ENCODE assay signal across 29 cellular contexts in genomic region chr4:47050986-47051725, GRCh38. TPM values are rescaled to one million over a fixed set of nuclear protein-coding genes. Genes with fewer than 3 reads are reported as not detected.
DNase-seq lines count a peak whose midpoint lies in the region; ATAC-seq and TF ChIP-seq lines count a peak whose summit lies in the region.
"Had no signal": no experiment of that assay in that cellular context is flagged by ENCODE, and none has a peak within 500 bp of the region (broad histone marks: within the 10 kb centered on the region; RNA-seq: fewer than 3 reads in every experiment).

No MANE protein-coding gene starts in this region.

- no peak overlapping the region for H3K9ac ChIP-seq in HUES6 (ENCODE audit: low read length)
- H3K9ac ChIP-seq: KMS-11 had no signal

- H3K4me2 ChIP-seq in hepatocyte: no peak overlapping the region
- H3K4me2 ChIP-seq: KMS-11 had no signal

- H3K9me3 ChIP-seq in HUES6 (ENCODE audit: control insufficient read depth, insufficient read depth, low read depth, low read length): no peaks in the 10 kb centered on the region
- H3K9me3 ChIP-seq in hepatocyte (ENCODE audit: low read depth): no peaks in the 10 kb centered on the region
- H3K9me3 ChIP-seq: esophagus muscularis mucosa, gastrocnemius medialis, tibial nerve had no signal

- no peaks in the 10 kb centered on the region for H3K27me3 ChIP-seq in HUES6 (ENCODE audit: control insufficient read depth, insufficient read depth, low read length)
- no peaks in the 10 kb centered on the region for H3K27me3 ChIP-seq in hepatocyte
- H3K27me3 ChIP-seq: esophagus muscularis mucosa, gastrocnemius medialis, tibial nerve had no signal

- H3K4me1 ChIP-seq in HUES6 (ENCODE audit: control insufficient read depth, insufficient read depth, low read length) (peaks cover 11% of the 10 kb centered on the region), hepatocyte (ENCODE audit: insufficient read depth) (no peaks in the 10 kb centered on the region)
- H3K4me1 ChIP-seq: esophagus muscularis mucosa, gastrocnemius medialis had no signal

- DNase-seq in left colon (no peak), substantia nigra (lab: John Stamatoyannopoulos, UW) (peak in 6 of 49 donors; percentile 0 to 24 (median 6)), NCI-H1092 (lab: John Stamatoyannopoulos, UW) (no peak), hepatocyte (ENCODE audit: low spot score) (no peak)
- DNase-seq in stimulated activated CD4-positive, alpha-beta T cell treated with anti-CD3 and anti-CD28 coated beads, Interleukin-15, amount 100 ng/mL, for 24 hours: no peak
- DNase-seq: activated CD8-positive, alpha-beta T cell treated with anti-CD3 and anti-CD28 coated beads, Interleukin-2, amount 10 ng/mL, durations not matched to agents 7 days and 5 days; activated effector memory CD4-positive, alpha-beta T cell treated with anti-CD3 and anti-CD28 coated beads, Interleukin-2, amount 50 U/mL, for 16 hours; activated naive CD8-positive, alpha-beta T cell treated with anti-CD3 and anti-CD28 coated beads, Interleukin-2, amount 10 ng/mL, durations not matched to agents 7 days and 5 days; activated T-cell treated with anti-CD3 and anti-CD28 coated beads for 4 hours; CD4-positive, CD25-positive, alpha-beta regulatory T cell; effector CD8-positive, alpha-beta T cell; gastrocnemius medialis; kidney; NCI-H1694 treated with DMSO at 0.1 percent for 48 hours; NK-92 treated with Interleukin-12 subunit alpha and Interleukin-12 subunit beta, amount 100 ng/mL, for 24 hours; retina; SHP77 treated with DMSO at 0.1 percent for 48 hours; stimulated activated CD4-positive, alpha-beta T cell treated with anti-CD3 and anti-CD28 coated beads, Interleukin-4, amount 100 ng/mL, for 4 hours; stimulated activated naive CD8-positive, alpha-beta T cell treated with anti-CD3 and anti-CD28 coated beads, Interleukin-15, Interleukin-2, amounts not matched to agents 100 U/mL and 50 U/mL, for 24 hours had no signal

- no peak for TF ChIP-seq CTCF in hepatocyte (IDR thresholded peaks at IDR 0.05; ENCODE audit: poor library complexity)

- no peaks in the 10 kb centered on the region for H4K20me1 ChIP-seq in hepatocyte (ENCODE audit: insufficient read depth, poor library complexity, severe bottlenecking)

- H3K4me3 ChIP-seq in HUES6 (ENCODE audit: low read depth, low read length) (no peak overlapping the region), hepatocyte (no peak overlapping the region)
- H3K4me3 ChIP-seq: esophagus muscularis mucosa, gastrocnemius medialis, lung, tibial nerve had no signal

- WGBS in hepatocyte (ENCODE audit: low lambda C conversion rate, missing lambda C conversion rate): 66% methylated on average over 2 of the region's 2 CpGs

- no peaks in the 10 kb centered on the region for H3K36me3 ChIP-seq in HUES6 (ENCODE audit: control insufficient read depth, insufficient read depth, low read length)
- no peaks in the 10 kb centered on the region for H3K36me3 ChIP-seq in hepatocyte (replicated peaks; ENCODE audit: insufficient read depth, low read depth)
- H3K36me3 ChIP-seq: esophagus muscularis mucosa, gastrocnemius medialis, tibial nerve had no signal

- ATAC-seq in left colon (peak; percentile 74), HG03354 (IDR thresholded peaks at IDR 0.05; ENCODE audit: poor library complexity, severe bottlenecking, unreplicated experiment) (no peak)
- ATAC-seq: activated CD4-positive, CD25-positive, alpha-beta regulatory T cell treated with anti-CD3 and anti-CD28 coated beads, Interleukin-2, amount 50 U/mL, for 24 hours; activated CD8-positive, alpha-beta T cell treated with anti-CD3 and anti-CD28 coated beads, Interleukin-2, amount 10 ng/mL, durations not matched to agents 7 days and 5 days; gastrocnemius medialis; stimulated activated naive CD8-positive, alpha-beta T cell treated with anti-CD3 and anti-CD28 coated beads, Interleukin-15, Interleukin-2, amounts not matched to agents 100 U/mL and 50 U/mL, for 24 hours had no signal

- no peaks in the 10 kb centered on the region for H3K79me2 ChIP-seq in hepatocyte

- H2AFZ ChIP-seq in hepatocyte: no peak overlapping the region

- H3K27ac ChIP-seq in HUES6 (ENCODE audit: low read depth, low read length) (0 out of 2 replicates have a peak overlapping the region, but pooled peaks have one; percentile 53), cingulate gyrus (ENCODE audit: low read depth, low read length) (peak overlapping the region; percentile 82), substantia nigra (ENCODE audit: low read depth, low read length, poor library complexity, severe bottlenecking) (peak overlapping the region; percentile 23), hepatocyte (no peak overlapping the region)
- H3K27ac ChIP-seq: esophagus muscularis mucosa, gastrocnemius medialis, KMS-11, tibial nerve had no signal

- H3K9me2 ChIP-seq in hepatocyte (replicated peaks; ENCODE audit: insufficient read depth): no peaks in the 10 kb centered on the region

- intact Hi-C loops in left colon (cut with DNase I, micrococcal nuclease): no loop called here

RNA-seq across cellular contexts. Expression of gene GABRB1, which starts 19.8 kb away (rescaled TPM):
- total RNA-seq in left colon: under 1 TPM; 0.36 to 0.37 TPM
- total RNA-seq in hepatocyte: 2.8 and 4.9 TPM in 2 replicates
- polyA plus RNA-seq in hepatocyte: 3.6 and 5.5 TPM in 2 replicates
- total RNA-seq: activated CD8-positive, alpha-beta T cell treated with anti-CD3 and anti-CD28 coated beads, Interleukin-2, amount 10 ng/mL, durations not matched to agents 7 days and 5 days; activated naive CD8-positive, alpha-beta T cell treated with anti-CD3 and anti-CD28 coated beads, Interleukin-2, amount 10 ng/mL, durations not matched to agents 7 days and 5 days; CD4-positive, CD25-positive, alpha-beta regulatory T cell; chondrocyte; gastrocnemius medialis; myocyte; tibial nerve had no signal
- polyA plus RNA-seq: CD4-positive, CD25-positive, alpha-beta regulatory T cell; lung had no signal

RNA-seq across cellular contexts. Expression of gene GABRA4, which starts 57.8 kb away (rescaled TPM):
- total RNA-seq in left colon (under 1 TPM; 0.14 to 0.24 TPM), hepatocyte (0.73 and 1.2 TPM in 2 replicates)
- 0.04 and 0.27 TPM in 2 replicates for polyA plus RNA-seq in hepatocyte
- total RNA-seq: activated CD8-positive, alpha-beta T cell treated with anti-CD3 and anti-CD28 coated beads, Interleukin-2, amount 10 ng/mL, durations not matched to agents 7 days and 5 days; activated naive CD8-positive, alpha-beta T cell treated with anti-CD3 and anti-CD28 coated beads, Interleukin-2, amount 10 ng/mL, durations not matched to agents 7 days and 5 days; CD4-positive, CD25-positive, alpha-beta regulatory T cell; chondrocyte; myocyte had no signal
- polyA plus RNA-seq: CD4-positive, CD25-positive, alpha-beta regulatory T cell; lung had no signal
